In genomic region chr1:9125847-9126246, GRCh38 we compare ENCODE assay signal across 2 cellular contexts. TPM values are rescaled to one million over a fixed set of nuclear protein-coding genes. Genes with fewer than 3 reads are reported as not detected.
"Had no signal": no experiment of that assay in that cellular context is flagged by ENCODE, and none has a peak within 500 bp of the region (broad histone marks: within the 10 kb centered on the region; RNA-seq: fewer than 3 reads in every experiment).

No MANE protein-coding gene starts in this region.

RNA-seq across cellular contexts. Expression of gene SLC2A5, which starts 56.4 kb away (rescaled TPM):
- total RNA-seq: natural killer cell treated with Interleukin-12 subunit alpha and Interleukin-12 subunit beta and Interleukin-15 and Interleukin-18, amount 100 ng/mL, for 72 hours; progenitor cell of endocrine pancreas had no signal
